14 cellular contexts compared by ENCODE assay signal in the genomic region with DNA sequence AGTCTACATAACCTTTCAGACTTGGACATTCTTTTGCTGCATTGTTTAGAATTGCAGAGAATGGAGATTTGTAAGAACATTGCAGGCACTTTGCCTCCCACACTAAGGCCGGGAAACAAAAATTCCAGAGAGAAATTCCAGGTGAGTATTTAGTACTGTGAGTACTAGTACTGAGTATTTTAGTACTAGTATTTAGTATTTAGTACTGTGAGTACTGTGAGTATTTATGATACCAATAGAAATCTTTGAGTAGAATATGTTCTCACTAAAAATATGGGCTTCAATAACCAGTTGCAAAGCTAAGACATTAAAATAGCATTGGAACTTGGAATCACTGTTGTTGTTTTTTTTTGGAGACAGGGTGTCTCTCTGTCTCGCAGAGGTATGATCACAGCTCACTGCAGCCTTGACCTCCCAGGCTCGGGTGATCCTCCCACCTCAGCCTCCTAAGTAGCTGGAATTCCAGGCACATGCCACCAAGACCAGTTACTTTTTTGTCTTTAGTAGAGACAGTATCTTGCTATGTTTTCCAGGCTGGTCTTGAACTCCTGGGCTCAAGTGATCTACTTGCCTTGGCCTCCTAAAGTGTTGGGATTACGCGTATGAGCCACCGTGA. TPM values are rescaled to one million over a fixed set of nuclear protein-coding genes. Genes with fewer than 3 reads are reported as not detected.
DNase-seq lines count a peak whose midpoint lies in the region; ATAC-seq, FAIRE-seq and TF ChIP-seq lines count a peak whose summit lies in the region.
"Had no signal": no experiment of that assay in that cellular context is flagged by ENCODE, and none has a peak within 500 bp of the region (broad histone marks: within the 10 kb centered on the region; RNA-seq: fewer than 3 reads in every experiment).

No MANE protein-coding gene starts in this region.

- H3K27me3 ChIP-seq in HepG2 (ENCODE audit: control insufficient read depth in 1 of 2, insufficient read depth in 2 of 2, low read length in 2 of 2) (no peaks in the 10 kb centered on the region), right lobe of liver (no peaks in the 10 kb centered on the region)
- H3K27me3 ChIP-seq: BLaER1 had no signal

- TF ChIP-seq POLR2A in HepG2 (IDR thresholded peaks at IDR 0.05; ENCODE audit: insufficient read depth in 1 of 2, low read depth in 2 of 2, low read length in 2 of 2) (no peak), right lobe of liver (IDR thresholded peaks at IDR 0.05) (no peak)

- no TSS peak for BruUV-seq in HepG2 (replicated peaks; lab: Mats Ljungman, UMichigan)

- no peaks in the 10 kb centered on the region for H3K79me2 ChIP-seq in HepG2 (ENCODE audit: insufficient read depth, low read length)

- H3K4me1 ChIP-seq in HepG2 (ENCODE audit: insufficient read depth, low read length): peaks cover 54% of the 10 kb centered on the region
- no peaks in the 10 kb centered on the region for H3K4me1 ChIP-seq in right lobe of liver

- CTCF ChIA-PET in HepG2 (lab: Yijun Ruan, JAX; ENCODE audit: low intra/inter-chr PET ratio, low total read pairs): no interaction called here

- H3K4me3 Mint-ChIP-seq in nephron: no peak overlapping the region
- H3K4me3 Mint-ChIP-seq in natural killer cell: no peak overlapping the region
- H3K4me3 Mint-ChIP-seq: IgD-negative memory B cell had no signal

- H3K4me3 ChIP-seq in HepG2 (replicated peaks in 1 of 3; ENCODE audit: insufficient read depth in 1 of 3, low read depth in 2 of 3, low read length in 3 of 3): no peak overlapping the region
- no peak overlapping the region for H3K4me3 ChIP-seq in right lobe of liver
- H3K4me3 ChIP-seq: BLaER1 had no signal

- TF ChIP-seq CTCF in HepG2 (CRISPR knock-in tag; IDR thresholded peaks at IDR 0.05) (no peak), right lobe of liver (IDR thresholded peaks at IDR 0.05) (no peak), nephron (IDR thresholded peaks at IDR 0.05; ENCODE audit: unreplicated experiment in 3 of 3) (no peak), natural killer cell (IDR thresholded peaks at IDR 0.05) (no peak)

- no peak for TF ChIP-seq RAD21 in HepG2 (CRISPR knock-in tag; IDR thresholded peaks at IDR 0.05)

- H3K27ac ChIP-seq in HepG2 (ENCODE audit: extremely low read length, insufficient read depth, low read length) (no peak overlapping the region), right lobe of liver (no peak overlapping the region)
- H3K27ac ChIP-seq: BLaER1, HL-60, KMS-11 had no signal

- TF ChIP-seq EP300 in HepG2 (IDR thresholded peaks at IDR 0.05; ENCODE audit: low read depth in 2 of 2, low read length in 2 of 2) (no peak), HepG2 (CRISPR knock-in tag; IDR thresholded peaks at IDR 0.05; ENCODE audit: borderline replicate concordance) (no peak)

- no peaks in the 10 kb centered on the region for H3K9me3 ChIP-seq in HepG2 (ENCODE audit: low read length)
- no peaks in the 10 kb centered on the region for H3K9me3 ChIP-seq in right lobe of liver
- H3K9me3 ChIP-seq: BLaER1 had no signal

- H3K36me3 ChIP-seq in HepG2 (replicated peaks in 1 of 2; ENCODE audit: control insufficient read depth in 1 of 2, insufficient read depth in 2 of 2, low read length in 2 of 2) (no peaks in the 10 kb centered on the region), right lobe of liver (no peaks in the 10 kb centered on the region)
- H3K36me3 ChIP-seq: BLaER1 had no signal

- H3K4me2 ChIP-seq in HepG2 (ENCODE audit: low read depth, low read length): no peak overlapping the region
- H3K4me2 ChIP-seq: BLaER1, KMS-11 had no signal

- H3K27ac Mint-ChIP-seq in nephron (peak overlapping the region in 2 of 3 experiments; percentile 26 to 30), natural killer cell (no peak overlapping the region)
- H3K27ac Mint-ChIP-seq: IgD-negative memory B cell had no signal

- no peaks in the 10 kb centered on the region for H3K27me3 Mint-ChIP-seq in nephron (ENCODE audit: low read depth)
- H3K27me3 Mint-ChIP-seq in natural killer cell (ENCODE audit: low read depth in 2 of 2): no peaks in the 10 kb centered on the region
- H3K27me3 Mint-ChIP-seq: IgD-negative memory B cell had no signal

- ATAC-seq in HepG2 (no peak), right lobe of liver (no peak), natural killer cell (no peak)
- ATAC-seq: HCT116 had no signal

- POLR2A ChIA-PET in HepG2 (lab: Yijun Ruan, JAX): interaction anchor here (1.6 to 26.8 kb wide), 4 partner anchors 15 to 45 kb away, joined by 3 to 1670 read pairs (median 14); partner anchors contain the start of genes AJUBA and PRMT5

- WGBS in HepG2 (ENCODE audit: low lambda C conversion rate): 57% methylated on average over 6 of the region's 6 CpGs
- 88% methylated on average over 6 of the region's 6 CpGs for WGBS in right lobe of liver (ENCODE audit: insufficient coverage, low coverage, low lambda C conversion rate, missing lambda C conversion rate)

- H3K36me3 Mint-ChIP-seq in nephron (ENCODE audit: low read depth): peaks cover 5% of the 10 kb centered on the region
- H3K36me3 Mint-ChIP-seq in natural killer cell: no peaks in the 10 kb centered on the region

- H2AFZ ChIP-seq in HepG2 (ENCODE audit: low read length): no peak overlapping the region

- in situ Hi-C loops in HepG2 (cut with HindIII; ENCODE audit: extremely low pct_ligation_motif_present, low pct_unique_long_range_greater_than_20kb): no loop called here

- FAIRE-seq in HepG2 (lab: Jason Lieb, UNC): no peak
- FAIRE-seq: H54 had no signal

- H3K9ac ChIP-seq in HepG2 (ENCODE audit: insufficient read depth, low read depth, low read length): no peak overlapping the region
- H3K9ac ChIP-seq: BLaER1, KMS-11 had no signal

- H4K20me1 ChIP-seq in HepG2 (ENCODE audit: insufficient read depth, low read length): no peaks in the 10 kb centered on the region
- H4K20me1 ChIP-seq: BLaER1 had no signal

- H3K9me3 Mint-ChIP-seq in nephron (no peaks in the 10 kb centered on the region), natural killer cell (no peaks in the 10 kb centered on the region)
- H3K9me3 Mint-ChIP-seq: IgD-negative memory B cell had no signal

- intact Hi-C loops in HepG2 (cut with micrococcal nuclease; ENCODE audit: unreplicated experiment) (no loop called here), right lobe of liver (cut with DNase I) (no loop called here), natural killer cell (cut with micrococcal nuclease) (no loop called here)

- no peaks in the 10 kb centered on the region for H3K4me1 Mint-ChIP-seq in nephron
- H3K4me1 Mint-ChIP-seq in natural killer cell: no peaks in the 10 kb centered on the region

- no peak for DNase-seq in HepG2 (ENCODE audit: low spot score)
- DNase-seq in right lobe of liver: no peak
- DNase-seq in natural killer cell: no peak
- DNase-seq: 8988T, AML-193, Calu3, DMS 273 treated with DMSO at 0.1 percent for 48 hours had no signal

RNA-seq across cellular contexts. Expression of gene HAUS4, which starts 5.3 kb away (rescaled TPM):
- 130 and 141 TPM in 2 replicates for total RNA-seq in HepG2 (2016; rRNA removed; fragmentation: Illumina TruSeq; extraction: Trizol)
- total RNA-seq in HepG2 (2016; cell fraction: cytosol; rRNA removed; fragmentation: Illumina TruSeq; extraction: Trizol; ENCODE audit: low read depth): 124 and 143 TPM in 2 replicates
- total RNA-seq in HepG2 (2016; cell fraction: insoluble cytoplasmic fraction; rRNA removed; fragmentation: Illumina TruSeq; extraction: Trizol): 128 and 148 TPM in 2 replicates
- 134 and 154 TPM in 2 replicates for total RNA-seq in HepG2 (2016; cell fraction: membrane; rRNA removed; fragmentation: Illumina TruSeq; extraction: Trizol)
- total RNA-seq in HepG2 (2016; cell fraction: nucleus; rRNA removed; fragmentation: Illumina TruSeq; extraction: Trizol): 82.9 and 84.6 TPM in 2 replicates
- 64.7 and 74.4 TPM in 2 replicates for polyA plus RNA-seq in HepG2 (2011; rRNA removed)
- 49.6 and 52.3 TPM in 2 replicates for polyA plus RNA-seq in HepG2 (2011; cell fraction: cytosol; rRNA removed)
- polyA plus RNA-seq in HepG2 (2011; cell fraction: nucleus; rRNA removed): 90.4 and 93.9 TPM in 2 replicates
- polyA plus RNA-seq in HepG2 (2012): 58.5 and 83.9 TPM in 2 replicates
- polyA plus RNA-seq in HepG2 (2016; cell fraction: cytosol; fragmentation: Illumina TruSeq; extraction: Trizol; ENCODE audit: low read depth): 42.0 and 47.4 TPM in 2 replicates
- polyA plus RNA-seq in HepG2 (2016; cell fraction: insoluble cytoplasmic fraction; fragmentation: Illumina TruSeq; extraction: Trizol; ENCODE audit: low read depth): 106 and 115 TPM in 2 replicates
- polyA plus RNA-seq in HepG2 (2016; cell fraction: membrane; fragmentation: Illumina TruSeq; extraction: Trizol; ENCODE audit: low read depth): 86.6 and 89.8 TPM in 2 replicates
- polyA plus RNA-seq in HepG2 (2016; cell fraction: nucleus; fragmentation: Illumina TruSeq; extraction: Trizol; ENCODE audit: insufficient read depth, low read depth): 118 and 127 TPM in 2 replicates
- 39.3 and 43.1 TPM in 2 replicates for polyA minus RNA-seq in HepG2 (2011; rRNA and poly(A)+ RNA removed; ENCODE audit: low replicate concordance)
- polyA minus RNA-seq in HepG2 (2011; cell fraction: cytosol; rRNA and poly(A)+ RNA removed): 27.3 and 39.3 TPM in 2 replicates
- polyA minus RNA-seq in HepG2 (2011; cell fraction: nucleus; rRNA and poly(A)+ RNA removed): 50.6 and 59.4 TPM in 2 replicates
- total RNA-seq in right lobe of liver: 10 to 100 TPM in 4 of 6 experiments, 1 to 10 TPM in 2; 6.8 to 17.9 (median 12.4) TPM
- total RNA-seq in natural killer cell: 10 to 100 TPM; 17.0 to 21.2 (median 20.2) TPM

RNA-seq across cellular contexts. Expression of gene AJUBA, which starts 20.2 kb away (rescaled TPM):
- total RNA-seq in HepG2 (2016; rRNA removed; fragmentation: Illumina TruSeq; extraction: Trizol): 109 and 157 TPM in 2 replicates
- 29.1 and 32.6 TPM in 2 replicates for total RNA-seq in HepG2 (2016; cell fraction: cytosol; rRNA removed; fragmentation: Illumina TruSeq; extraction: Trizol; ENCODE audit: low read depth)
- 104 and 153 TPM in 2 replicates for total RNA-seq in HepG2 (2016; cell fraction: insoluble cytoplasmic fraction; rRNA removed; fragmentation: Illumina TruSeq; extraction: Trizol)
- 72.3 and 78.5 TPM in 2 replicates for total RNA-seq in HepG2 (2016; cell fraction: membrane; rRNA removed; fragmentation: Illumina TruSeq; extraction: Trizol)
- total RNA-seq in HepG2 (2016; cell fraction: nucleus; rRNA removed; fragmentation: Illumina TruSeq; extraction: Trizol): 149 and 162 TPM in 2 replicates
- 241 and 315 TPM in 2 replicates for polyA plus RNA-seq in HepG2 (2011; rRNA removed)
- 184 and 225 TPM in 2 replicates for polyA plus RNA-seq in HepG2 (2011; cell fraction: cytosol; rRNA removed)
- 207 and 248 TPM in 2 replicates for polyA plus RNA-seq in HepG2 (2011; cell fraction: nucleus; rRNA removed)
- polyA plus RNA-seq in HepG2 (2012): 183 and 230 TPM in 2 replicates
- polyA plus RNA-seq in HepG2 (2016; cell fraction: cytosol; fragmentation: Illumina TruSeq; extraction: Trizol; ENCODE audit: low read depth): 8.7 and 9.2 TPM in 2 replicates
- 102 and 106 TPM in 2 replicates for polyA plus RNA-seq in HepG2 (2016; cell fraction: insoluble cytoplasmic fraction; fragmentation: Illumina TruSeq; extraction: Trizol; ENCODE audit: low read depth)
- 31.5 and 31.6 TPM in 2 replicates for polyA plus RNA-seq in HepG2 (2016; cell fraction: membrane; fragmentation: Illumina TruSeq; extraction: Trizol; ENCODE audit: low read depth)
- polyA plus RNA-seq in HepG2 (2016; cell fraction: nucleus; fragmentation: Illumina TruSeq; extraction: Trizol; ENCODE audit: insufficient read depth, low read depth): 158 and 165 TPM in 2 replicates
- 171 and 630 TPM in 2 replicates for polyA minus RNA-seq in HepG2 (2011; rRNA and poly(A)+ RNA removed; ENCODE audit: low replicate concordance)
- 150 and 166 TPM in 2 replicates for polyA minus RNA-seq in HepG2 (2011; cell fraction: cytosol; rRNA and poly(A)+ RNA removed)
- 420 and 488 TPM in 2 replicates for polyA minus RNA-seq in HepG2 (2011; cell fraction: nucleus; rRNA and poly(A)+ RNA removed)
- total RNA-seq in right lobe of liver: 10 to 100 TPM in 5 of 6 experiments, 1 to 10 TPM in 1; 7.8 to 64.6 (median 54.2) TPM
- under 1 TPM; 0.45 to 0.61 (median 0.56) TPM for total RNA-seq in natural killer cell

RNA-seq across cellular contexts. Expression of gene PRMT5, which starts 33.0 kb away (rescaled TPM):
- total RNA-seq in HepG2 (2016; rRNA removed; fragmentation: Illumina TruSeq; extraction: Trizol) (210 and 289 TPM in 2 replicates), right lobe of liver (10 to 100 TPM; 22.5 to 32.1 (median 25.7) TPM), natural killer cell (10 to 100 TPM; 16.3 to 22.4 (median 18.5) TPM)
- 154 and 171 TPM in 2 replicates for total RNA-seq in HepG2 (2016; cell fraction: cytosol; rRNA removed; fragmentation: Illumina TruSeq; extraction: Trizol; ENCODE audit: low read depth)
- 224 and 314 TPM in 2 replicates for total RNA-seq in HepG2 (2016; cell fraction: insoluble cytoplasmic fraction; rRNA removed; fragmentation: Illumina TruSeq; extraction: Trizol)
- total RNA-seq in HepG2 (2016; cell fraction: membrane; rRNA removed; fragmentation: Illumina TruSeq; extraction: Trizol): 131 and 139 TPM in 2 replicates
- total RNA-seq in HepG2 (2016; cell fraction: nucleus; rRNA removed; fragmentation: Illumina TruSeq; extraction: Trizol): 137 and 144 TPM in 2 replicates
- polyA plus RNA-seq in HepG2 (2011; rRNA removed): 329 and 354 TPM in 2 replicates
- polyA plus RNA-seq in HepG2 (2011; cell fraction: cytosol; rRNA removed): 348 and 362 TPM in 2 replicates
- polyA plus RNA-seq in HepG2 (2011; cell fraction: nucleus; rRNA removed): 327 and 362 TPM in 2 replicates
- 137 and 192 TPM in 2 replicates for polyA plus RNA-seq in HepG2 (2012)
- 39.5 and 40.9 TPM in 2 replicates for polyA plus RNA-seq in HepG2 (2016; cell fraction: cytosol; fragmentation: Illumina TruSeq; extraction: Trizol; ENCODE audit: low read depth)
- 294 and 308 TPM in 2 replicates for polyA plus RNA-seq in HepG2 (2016; cell fraction: insoluble cytoplasmic fraction; fragmentation: Illumina TruSeq; extraction: Trizol; ENCODE audit: low read depth)
- polyA plus RNA-seq in HepG2 (2016; cell fraction: membrane; fragmentation: Illumina TruSeq; extraction: Trizol; ENCODE audit: low read depth): 72.5 and 74.3 TPM in 2 replicates
- 212 and 229 TPM in 2 replicates for polyA plus RNA-seq in HepG2 (2016; cell fraction: nucleus; fragmentation: Illumina TruSeq; extraction: Trizol; ENCODE audit: insufficient read depth, low read depth)
- 563 and 739 TPM in 2 replicates for polyA minus RNA-seq in HepG2 (2011; rRNA and poly(A)+ RNA removed; ENCODE audit: low replicate concordance)
- 136 and 191 TPM in 2 replicates for polyA minus RNA-seq in HepG2 (2011; cell fraction: cytosol; rRNA and poly(A)+ RNA removed)
- 169 and 174 TPM in 2 replicates for polyA minus RNA-seq in HepG2 (2011; cell fraction: nucleus; rRNA and poly(A)+ RNA removed)

RNA-seq across cellular contexts. Expression of gene RBM23, which starts 43.2 kb away (rescaled TPM):
- total RNA-seq in HepG2 (2016; rRNA removed; fragmentation: Illumina TruSeq; extraction: Trizol) (0.52 and 1.5 TPM in 2 replicates), right lobe of liver (10 to 100 TPM; 22.2 to 38.0 (median 34.0) TPM), natural killer cell (100 to 1,000 TPM in 2 of 3 donors, 10 to 100 TPM in 1; 86.4 to 120 (median 108) TPM)
- 1.3 and 3.6 TPM in 2 replicates for total RNA-seq in HepG2 (2016; cell fraction: cytosol; rRNA removed; fragmentation: Illumina TruSeq; extraction: Trizol; ENCODE audit: low read depth)
- total RNA-seq in HepG2 (2016; cell fraction: insoluble cytoplasmic fraction; rRNA removed; fragmentation: Illumina TruSeq; extraction: Trizol): 0.61 and 1.6 TPM in 2 replicates
- total RNA-seq in HepG2 (2016; cell fraction: membrane; rRNA removed; fragmentation: Illumina TruSeq; extraction: Trizol): 0.71 and 0.76 TPM in 2 replicates
- total RNA-seq in HepG2 (2016; cell fraction: nucleus; rRNA removed; fragmentation: Illumina TruSeq; extraction: Trizol): 1.2 and 2.0 TPM in 2 replicates
- polyA plus RNA-seq in HepG2 (2011; rRNA removed): 2.1 and 2.9 TPM in 2 replicates
- 0.87 and 0.90 TPM in 2 replicates for polyA plus RNA-seq in HepG2 (2011; cell fraction: cytosol; rRNA removed)
- polyA plus RNA-seq in HepG2 (2011; cell fraction: nucleus; rRNA removed): 7.7 and 10.1 TPM in 2 replicates
- polyA plus RNA-seq in HepG2 (2012): 2.0 and 2.8 TPM in 2 replicates
- 0.17 and 0.28 TPM in 2 replicates for polyA plus RNA-seq in HepG2 (2016; cell fraction: cytosol; fragmentation: Illumina TruSeq; extraction: Trizol; ENCODE audit: low read depth)
- 0.76 and 1.0 TPM in 2 replicates for polyA plus RNA-seq in HepG2 (2016; cell fraction: insoluble cytoplasmic fraction; fragmentation: Illumina TruSeq; extraction: Trizol; ENCODE audit: low read depth)
- polyA plus RNA-seq in HepG2 (2016; cell fraction: membrane; fragmentation: Illumina TruSeq; extraction: Trizol; ENCODE audit: low read depth): 0.27 and 0.43 TPM in 2 replicates
- 3.6 and 4.3 TPM in 2 replicates for polyA plus RNA-seq in HepG2 (2016; cell fraction: nucleus; fragmentation: Illumina TruSeq; extraction: Trizol; ENCODE audit: insufficient read depth, low read depth)
- 5.4 and 70.7 TPM in 2 replicates for polyA minus RNA-seq in HepG2 (2011; rRNA and poly(A)+ RNA removed; ENCODE audit: low replicate concordance)
- polyA minus RNA-seq in HepG2 (2011; cell fraction: cytosol; rRNA and poly(A)+ RNA removed): 0.97 and 1.6 TPM in 2 replicates
- polyA minus RNA-seq in HepG2 (2011; cell fraction: nucleus; rRNA and poly(A)+ RNA removed): 14.7 and 14.8 TPM in 2 replicates

RNA-seq across cellular contexts. Expression of gene C14orf93, which starts 47.8 kb away (rescaled TPM):
- 10.8 and 11.4 TPM in 2 replicates for total RNA-seq in HepG2 (2016; rRNA removed; fragmentation: Illumina TruSeq; extraction: Trizol)
- total RNA-seq in HepG2 (2016; cell fraction: cytosol; rRNA removed; fragmentation: Illumina TruSeq; extraction: Trizol; ENCODE audit: low read depth): 3.1 and 3.7 TPM in 2 replicates
- 10.9 and 11.2 TPM in 2 replicates for total RNA-seq in HepG2 (2016; cell fraction: insoluble cytoplasmic fraction; rRNA removed; fragmentation: Illumina TruSeq; extraction: Trizol)
- 7.8 and 9.1 TPM in 2 replicates for total RNA-seq in HepG2 (2016; cell fraction: membrane; rRNA removed; fragmentation: Illumina TruSeq; extraction: Trizol)
- total RNA-seq in HepG2 (2016; cell fraction: nucleus; rRNA removed; fragmentation: Illumina TruSeq; extraction: Trizol): 6.7 and 8.3 TPM in 2 replicates
- 19.8 and 22.5 TPM in 2 replicates for polyA plus RNA-seq in HepG2 (2011; rRNA removed)
- polyA plus RNA-seq in HepG2 (2011; cell fraction: cytosol; rRNA removed): 18.0 and 23.7 TPM in 2 replicates
- polyA plus RNA-seq in HepG2 (2011; cell fraction: nucleus; rRNA removed): 27.1 and 27.7 TPM in 2 replicates
- 14.5 and 15.7 TPM in 2 replicates for polyA plus RNA-seq in HepG2 (2012)
- polyA plus RNA-seq in HepG2 (2016; cell fraction: cytosol; fragmentation: Illumina TruSeq; extraction: Trizol; ENCODE audit: low read depth): 2.6 and 3.0 TPM in 2 replicates
- 9.9 and 10.2 TPM in 2 replicates for polyA plus RNA-seq in HepG2 (2016; cell fraction: insoluble cytoplasmic fraction; fragmentation: Illumina TruSeq; extraction: Trizol; ENCODE audit: low read depth)
- 6.4 TPM in 2 replicates for polyA plus RNA-seq in HepG2 (2016; cell fraction: membrane; fragmentation: Illumina TruSeq; extraction: Trizol; ENCODE audit: low read depth)
- polyA plus RNA-seq in HepG2 (2016; cell fraction: nucleus; fragmentation: Illumina TruSeq; extraction: Trizol; ENCODE audit: insufficient read depth, low read depth): 19.5 and 24.7 TPM in 2 replicates
- polyA minus RNA-seq in HepG2 (2011; rRNA and poly(A)+ RNA removed; ENCODE audit: low replicate concordance): 18.0 and 62.7 TPM in 2 replicates
- 8.0 and 14.8 TPM in 2 replicates for polyA minus RNA-seq in HepG2 (2011; cell fraction: cytosol; rRNA and poly(A)+ RNA removed)
- polyA minus RNA-seq in HepG2 (2011; cell fraction: nucleus; rRNA and poly(A)+ RNA removed): 8.8 and 11.9 TPM in 2 replicates
- 1 to 10 TPM; 1.7 to 4.0 (median 3.2) TPM for total RNA-seq in right lobe of liver
- 10 to 100 TPM; 12.1 to 15.1 (median 13.6) TPM for total RNA-seq in natural killer cell

Comparison
In these comparisons a context has a peak if more than half of its experiments do, and no peak if none do; other contexts are left out.
1. H3K27ac Mint-ChIP-seq: peak in nephron (2 of 3); none in natural killer cell (0 of 2).
2. RNA of gene AJUBA, which starts 20.2 kb away (total RNA-seq): 29.1 to 162 TPM in HepG2 and 7.8 to 64.6 TPM in right lobe of liver; 0.45 to 0.61 TPM in natural killer cell; every median in the first group is over 4 times any median in the second.